Comparison of ENCODE assay signal across 11 cellular contexts in the genomic region with DNA sequence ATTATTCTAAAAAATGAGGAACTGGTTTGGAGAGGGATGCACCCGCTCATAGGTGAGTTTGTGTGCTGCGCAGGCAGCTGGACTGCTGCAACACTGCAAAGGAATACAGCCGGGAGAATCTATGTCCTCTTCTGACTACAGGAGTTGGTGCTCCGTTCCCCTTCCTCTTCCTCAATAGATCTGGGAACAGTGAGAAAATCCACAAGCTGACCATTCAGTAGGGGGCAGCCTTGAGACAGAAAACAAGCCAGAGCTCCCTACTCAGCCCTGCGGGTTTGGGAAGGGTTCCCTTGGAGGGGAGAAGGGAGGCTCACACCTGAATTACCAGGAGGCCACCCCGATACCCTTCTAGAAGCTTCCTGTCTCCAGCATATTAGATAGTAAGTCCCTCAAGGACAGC.
A peak's percentile ranks its signal among the peaks of the same experiment; 100 is the strongest.
DNase-seq lines count a peak whose midpoint lies in the region; FAIRE-seq and TF ChIP-seq lines count a peak whose summit lies in the region.
"Had no signal": no experiment of that assay in that cellular context is flagged by ENCODE, and none has a peak within 500 bp of the region (broad histone marks: within the 10 kb centered on the region; RNA-seq: fewer than 3 reads in every experiment).

No MANE protein-coding gene starts in this region.

- no peak overlapping the region for H3K4me3 ChIP-seq in choroid plexus epithelial cell (ENCODE audit: low read depth, low read length)

- H3K9me3 Mint-ChIP-seq in nephron, result no peaks in the 10 kb centered on the region

- H3K4me3 Mint-ChIP-seq in nephron, result no peak overlapping the region
- H3K4me3 Mint-ChIP-seq: T-helper 17 cell had no signal

- TF ChIP-seq CTCF in choroid plexus epithelial cell (conservative IDR thresholded peaks at IDR 0.05; ENCODE audit: low read depth, low read length) (peak; percentile 44), nephron (IDR thresholded peaks at IDR 0.05; ENCODE audit: unreplicated experiment in 3 of 3) (peak in 2 of 3 experiments; percentile 13 to 18)

- no peak for FAIRE-seq in RCC 7860 (lab: Jason Lieb, UNC)
- FAIRE-seq in GM19239 (lab: Jason Lieb, UNC), result no peak
- FAIRE-seq: A204.1 had no signal

- no peak for TF ChIP-seq EP300 in Ishikawa (IDR thresholded peaks at IDR 0.05; ENCODE audit: borderline replicate concordance)

- no peaks in the 10 kb centered on the region for H3K27me3 Mint-ChIP-seq in nephron (ENCODE audit: low read depth)
- H3K27me3 Mint-ChIP-seq: T-helper 17 cell had no signal

- no peaks in the 10 kb centered on the region for H3K4me1 Mint-ChIP-seq in nephron
- H3K4me1 Mint-ChIP-seq: T-helper 17 cell had no signal

- no peaks in the 10 kb centered on the region for H3K36me3 Mint-ChIP-seq in nephron (ENCODE audit: low read depth)

- no peak overlapping the region for H3K27ac Mint-ChIP-seq in nephron
- H3K27ac Mint-ChIP-seq: T-helper 17 cell had no signal

- DNase-seq in DMS 273 (lab: John Stamatoyannopoulos, UW; ENCODE audit: unreplicated experiment) (peak; percentile 53), DMS 273 treated with DMSO at 0.1 percent for 48 hours (lab: John Stamatoyannopoulos, UW) (no peak), choroid plexus epithelial cell (ENCODE audit: low read depth) (peak; percentile 8), NCI-H510A (lab: John Stamatoyannopoulos, UW) (no peak), RCC 7860 (ENCODE audit: low spot score) (no peak), GM19239 (ENCODE audit: insufficient read length, low spot score) (no peak)
- DNase-seq: NCI-H2081 treated with DMSO at 0.1 percent for 48 hours, T-helper 17 cell had no signal

- TF ChIP-seq RAD21 in Ishikawa (IDR thresholded peaks at IDR 0.05; ENCODE audit: low read depth), result peak; percentile 57

TF ChIP-seq in Ishikawa, 13 proteins besides CTCF, POLR2A, EP300 and RAD21:
- no peak for TF ChIP-seq CEBPB (IDR thresholded peaks at IDR 0.05)
- TF ChIP-seq, protein P1, sequence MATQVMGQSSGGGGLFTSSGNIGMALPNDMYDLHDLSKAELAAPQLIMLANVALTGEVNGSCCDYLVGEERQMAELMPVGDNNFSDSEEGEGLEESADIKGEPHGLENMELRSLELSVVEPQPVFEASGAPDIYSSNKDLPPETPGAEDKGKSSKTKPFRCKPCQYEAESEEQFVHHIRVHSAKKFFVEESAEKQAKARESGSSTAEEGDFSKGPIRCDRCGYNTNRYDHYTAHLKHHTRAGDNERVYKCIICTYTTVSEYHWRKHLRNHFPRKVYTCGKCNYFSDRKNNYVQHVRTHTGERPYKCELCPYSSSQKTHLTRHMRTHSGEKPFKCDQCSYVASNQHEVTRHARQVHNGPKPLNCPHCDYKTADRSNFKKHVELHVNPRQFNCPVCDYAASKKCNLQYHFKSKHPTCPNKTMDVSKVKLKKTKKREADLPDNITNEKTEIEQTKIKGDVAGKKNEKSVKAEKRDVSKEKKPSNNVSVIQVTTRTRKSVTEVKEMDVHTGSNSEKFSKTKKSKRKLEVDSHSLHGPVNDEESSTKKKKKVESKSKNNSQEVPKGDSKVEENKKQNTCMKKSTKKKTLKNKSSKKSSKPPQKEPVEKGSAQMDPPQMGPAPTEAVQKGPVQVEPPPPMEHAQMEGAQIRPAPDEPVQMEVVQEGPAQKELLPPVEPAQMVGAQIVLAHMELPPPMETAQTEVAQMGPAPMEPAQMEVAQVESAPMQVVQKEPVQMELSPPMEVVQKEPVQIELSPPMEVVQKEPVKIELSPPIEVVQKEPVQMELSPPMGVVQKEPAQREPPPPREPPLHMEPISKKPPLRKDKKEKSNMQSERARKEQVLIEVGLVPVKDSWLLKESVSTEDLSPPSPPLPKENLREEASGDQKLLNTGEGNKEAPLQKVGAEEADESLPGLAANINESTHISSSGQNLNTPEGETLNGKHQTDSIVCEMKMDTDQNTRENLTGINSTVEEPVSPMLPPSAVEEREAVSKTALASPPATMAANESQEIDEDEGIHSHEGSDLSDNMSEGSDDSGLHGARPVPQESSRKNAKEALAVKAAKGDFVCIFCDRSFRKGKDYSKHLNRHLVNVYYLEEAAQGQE (IDR thresholded peaks at IDR 0.05; ENCODE audit: low read depth), result no peak
- TF ChIP-seq, protein P2, sequence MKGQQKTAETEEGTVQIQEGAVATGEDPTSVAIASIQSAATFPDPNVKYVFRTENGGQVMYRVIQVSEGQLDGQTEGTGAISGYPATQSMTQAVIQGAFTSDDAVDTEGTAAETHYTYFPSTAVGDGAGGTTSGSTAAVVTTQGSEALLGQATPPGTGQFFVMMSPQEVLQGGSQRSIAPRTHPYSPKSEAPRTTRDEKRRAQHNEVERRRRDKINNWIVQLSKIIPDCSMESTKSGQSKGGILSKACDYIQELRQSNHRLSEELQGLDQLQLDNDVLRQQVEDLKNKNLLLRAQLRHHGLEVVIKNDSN (IDR thresholded peaks at IDR 0.05), result no peak
- no peak for TF ChIP-seq TAF1 (IDR thresholded peaks at IDR 0.05; ENCODE audit: low read depth)
- no peak for TF ChIP-seq NFIC (IDR thresholded peaks at IDR 0.05)
- no peak for TF ChIP-seq ZBTB7A (IDR thresholded peaks at IDR 0.05; ENCODE audit: low read depth)
- TF ChIP-seq EGR1 (IDR thresholded peaks at IDR 0.05), result no peak
- TF ChIP-seq, protein P3, sequence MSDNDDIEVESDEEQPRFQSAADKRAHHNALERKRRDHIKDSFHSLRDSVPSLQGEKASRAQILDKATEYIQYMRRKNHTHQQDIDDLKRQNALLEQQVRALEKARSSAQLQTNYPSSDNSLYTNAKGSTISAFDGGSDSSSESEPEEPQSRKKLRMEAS (IDR thresholded peaks at IDR 0.05), result no peak
- no peak for TF ChIP-seq TCF12 (IDR thresholded peaks at IDR 0.05; ENCODE audit: low read depth)
- TF ChIP-seq CREB1 (IDR thresholded peaks at IDR 0.05; ENCODE audit: low read depth), result no peak
- no peak for TF ChIP-seq TEAD4 (IDR thresholded peaks at IDR 0.05)
TF ChIP-seq in Ishikawa: peak in this region for 0.

Comparison
In these comparisons a context has a peak if more than half of its experiments do, and no peak if none do; other contexts are left out.
1. DNase-seq: peak in DMS 273 (single experiment) and choroid plexus epithelial cell (single experiment); none in DMS 273 treated with DMSO at 0.1 percent for 48 hours (single experiment), NCI-H510A (single experiment), RCC 7860 (single experiment) and GM19239 (single experiment).